Comparison of ENCODE assay signal across 1 cellular context in the genomic region with DNA sequence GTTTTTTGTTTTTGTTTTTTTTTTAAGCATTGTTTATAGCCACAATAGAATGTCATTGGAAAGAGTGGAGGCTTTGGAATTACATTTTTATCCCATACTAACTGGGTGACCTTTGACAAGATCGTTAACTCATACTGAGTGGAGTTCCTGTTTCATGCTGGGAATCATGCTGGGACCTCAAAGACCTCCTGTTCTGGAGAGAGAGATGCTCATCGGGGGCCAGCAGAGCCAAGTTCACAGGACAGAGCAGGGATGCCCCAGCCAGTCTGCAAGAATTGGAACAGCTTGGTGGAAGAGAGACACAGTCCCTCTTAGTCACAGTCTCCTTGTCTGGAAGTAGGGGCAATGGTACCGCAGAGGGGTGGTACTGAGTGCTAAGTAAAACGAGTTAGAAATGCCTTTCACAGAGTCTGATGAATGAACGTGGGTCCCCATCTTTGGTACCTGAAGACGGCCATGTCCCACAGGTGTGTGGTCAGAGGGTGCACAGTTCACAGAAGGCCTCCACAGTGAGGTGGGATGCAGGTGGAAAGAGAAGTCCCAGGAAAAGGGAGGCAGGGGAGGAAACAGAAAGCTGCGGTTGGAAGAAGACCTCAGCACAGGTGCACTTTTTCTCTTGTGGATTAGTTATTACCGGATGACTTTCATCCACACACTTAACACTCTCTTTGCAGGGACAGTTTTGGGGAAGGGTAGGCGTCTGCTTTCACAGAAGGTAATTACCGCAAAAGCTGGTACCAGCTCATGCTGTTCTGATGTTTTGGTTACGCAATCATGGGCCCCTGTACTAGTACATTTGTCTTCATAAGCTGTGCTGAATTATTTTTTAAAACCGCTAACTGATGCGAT.
TF ChIP-seq lines count a peak whose summit lies in the region.

No MANE protein-coding gene starts in this region.

TF ChIP-seq in H1, 55 proteins besides CTCF, POLR2A, EP300 and RAD21:
- TF ChIP-seq GTF2F1 (IDR thresholded peaks at IDR 0.05; ENCODE audit: borderline replicate concordance, low read depth, low read length) (no peak), GABPA (IDR thresholded peaks at IDR 0.05; ENCODE audit: borderline replicate concordance, insufficient read depth, low read length) (no peak), HDAC2 (IDR thresholded peaks at IDR 0.05; ENCODE audit: borderline replicate concordance in 1 of 2, low read depth in 2 of 2, low read length in 2 of 2) (0 out of 4 replicates have a peak, but pooled peaks of 1 of the 2 experiments have one; percentile 34), KDM4A (IDR thresholded peaks at IDR 0.05; ENCODE audit: low read depth, low read length, severe bottlenecking) (no peak), POLR2AphosphoS5 (IDR thresholded peaks at IDR 0.05; ENCODE audit: low read depth, low read length) (no peak), CBX8 (IDR thresholded peaks at IDR 0.05; ENCODE audit: borderline replicate concordance, low read depth, low read length) (no peak), SP4 (IDR thresholded peaks at IDR 0.05; ENCODE audit: low read length) (no peak), TAF7 (optimal IDR thresholded peaks at IDR 0.05; ENCODE audit: borderline replicate concordance, low read depth, low read length) (no peak), RFX5 (IDR thresholded peaks at IDR 0.05; ENCODE audit: borderline replicate concordance, low read depth, low read length) (no peak), SUZ12 (IDR thresholded peaks at IDR 0.05; ENCODE audit: low read length) (no peak), RNF2 (IDR thresholded peaks at IDR 0.05; ENCODE audit: borderline replicate concordance, low read depth, low read length, missing control alignments, poor library complexity, severe bottlenecking) (no peak), SAP30 (IDR thresholded peaks at IDR 0.05; ENCODE audit: insufficient read depth, insufficient replicate concordance, low read length) (no peak), TBP (IDR thresholded peaks at IDR 0.05; ENCODE audit: low read depth, low read length) (no peak), EZH2 (IDR thresholded peaks at IDR 0.05; ENCODE audit: low read depth, low read length, severe bottlenecking) (no peak), BACH1 (IDR thresholded peaks at IDR 0.05; ENCODE audit: low read length) (no peak), HDAC6 (IDR thresholded peaks at IDR 0.05; ENCODE audit: low read depth, low read length) (no peak), YY1 (IDR thresholded peaks at IDR 0.05; ENCODE audit: low read depth, low read length) (no peak), NANOG (IDR thresholded peaks at IDR 0.05; ENCODE audit: insufficient read depth, low read depth, low read length, poor library complexity, severe bottlenecking) (peak; percentile 77), CHD1 (IDR thresholded peaks at IDR 0.05; ENCODE audit: low read depth, low read length) (no peak), CEBPB (IDR thresholded peaks at IDR 0.05; ENCODE audit: low read depth, low read length) (peak; percentile 91), BCL11A (IDR thresholded peaks at IDR 0.05; ENCODE audit: low read depth in 2 of 2, low read length in 2 of 2) (no peak)
- TF ChIP-seq, protein P1, sequence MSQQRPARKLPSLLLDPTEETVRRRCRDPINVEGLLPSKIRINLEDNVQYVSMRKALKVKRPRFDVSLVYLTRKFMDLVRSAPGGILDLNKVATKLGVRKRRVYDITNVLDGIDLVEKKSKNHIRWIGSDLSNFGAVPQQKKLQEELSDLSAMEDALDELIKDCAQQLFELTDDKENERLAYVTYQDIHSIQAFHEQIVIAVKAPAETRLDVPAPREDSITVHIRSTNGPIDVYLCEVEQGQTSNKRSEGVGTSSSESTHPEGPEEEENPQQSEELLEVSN (IDR thresholded peaks at IDR 0.05) = no peak
- TF ChIP-seq, protein P2, sequence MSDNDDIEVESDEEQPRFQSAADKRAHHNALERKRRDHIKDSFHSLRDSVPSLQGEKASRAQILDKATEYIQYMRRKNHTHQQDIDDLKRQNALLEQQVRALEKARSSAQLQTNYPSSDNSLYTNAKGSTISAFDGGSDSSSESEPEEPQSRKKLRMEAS (IDR thresholded peaks at IDR 0.05) = no peak
TF ChIP-seq in H1: peak in this region for 3.
